In the genomic region with DNA sequence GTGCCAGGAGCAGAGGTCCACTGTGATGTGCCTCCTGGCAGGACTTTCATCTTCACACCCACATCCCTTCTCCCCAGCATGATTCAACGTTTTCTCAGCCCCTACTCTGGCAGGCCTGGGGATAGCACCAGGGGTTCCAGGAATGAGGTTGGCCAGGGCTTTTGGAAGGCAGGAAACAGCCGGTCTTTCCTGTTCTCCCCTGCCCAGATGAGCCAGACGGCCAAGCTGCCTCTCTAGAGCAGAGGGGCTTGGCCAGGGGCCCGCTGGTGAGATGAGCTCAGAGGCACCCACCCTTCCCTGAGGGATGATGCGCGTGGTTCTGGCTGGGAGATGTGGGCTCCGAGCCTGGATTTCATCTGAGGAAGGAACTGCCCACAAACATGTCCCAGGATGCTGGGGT, we compare ENCODE assay signal across 1 cellular context.
TF ChIP-seq lines count a peak whose summit lies in the region.

No MANE protein-coding gene starts in this region.

TF ChIP-seq in SK-N-SH, 30 proteins besides CTCF, POLR2A, EP300 and RAD21 (continued from another document):
- peak; percentile 45 for TF ChIP-seq FOSL2 (IDR thresholded peaks at IDR 0.05; ENCODE audit: borderline replicate concordance, low read depth)
- 0 out of 2 replicates have a peak, but pooled peaks have one; percentile 24 for TF ChIP-seq MEF2A (IDR thresholded peaks at IDR 0.05; ENCODE audit: borderline replicate concordance, low read depth)
- no peak for TF ChIP-seq RFX5 (IDR thresholded peaks at IDR 0.05; ENCODE audit: low read length)
- TF ChIP-seq, protein P1, sequence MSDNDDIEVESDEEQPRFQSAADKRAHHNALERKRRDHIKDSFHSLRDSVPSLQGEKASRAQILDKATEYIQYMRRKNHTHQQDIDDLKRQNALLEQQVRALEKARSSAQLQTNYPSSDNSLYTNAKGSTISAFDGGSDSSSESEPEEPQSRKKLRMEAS (IDR thresholded peaks at IDR 0.05; ENCODE audit: low read depth): peak; percentile 77
